In the genomic region with DNA sequence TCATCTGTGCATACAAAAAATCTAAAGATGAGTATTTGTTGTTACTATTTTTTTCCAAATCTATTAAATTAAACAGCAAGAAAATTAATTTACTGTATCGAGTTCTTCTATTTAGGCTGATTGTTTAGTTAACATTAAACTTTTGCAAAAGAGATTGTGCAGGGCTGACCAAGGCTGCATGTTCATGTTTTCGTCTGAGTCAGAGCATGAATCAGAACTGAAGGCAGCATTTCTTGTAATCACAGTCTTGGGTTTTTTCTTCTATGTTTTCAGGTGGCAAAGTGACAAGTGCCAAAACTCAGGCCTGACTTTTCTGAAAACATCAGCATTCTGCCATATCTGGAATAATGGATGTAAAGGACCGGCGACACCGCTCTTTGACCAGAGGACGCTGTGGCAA, we compare ENCODE assay signal across 21 cellular contexts.
DNase-seq lines count a peak whose midpoint lies in the region; FAIRE-seq and TF ChIP-seq lines count a peak whose summit lies in the region.
"Had no signal": no experiment of that assay in that cellular context is flagged by ENCODE, and none has a peak within 500 bp of the region (broad histone marks: within the 10 kb centered on the region; RNA-seq: fewer than 3 reads in every experiment).

No MANE protein-coding gene starts in this region.

- no peak for TF ChIP-seq CTCF in RWPE1 (conservative IDR thresholded peaks at IDR 0.05; ENCODE audit: low read depth)
- no peak for TF ChIP-seq CTCF in epithelial cell of esophagus (IDR thresholded peaks at IDR 0.05; ENCODE audit: insufficient read depth, low read depth, low read length, missing control alignments)
- no peak for TF ChIP-seq CTCF in chondrocyte (IDR thresholded peaks at IDR 0.05)
- no peak for TF ChIP-seq CTCF in kidney (IDR thresholded peaks at IDR 0.05; ENCODE audit: borderline replicate concordance, extremely low read depth, insufficient read depth)

- H3K27me3 Mint-ChIP-seq in chondrocyte (ENCODE audit: low read depth): peaks cover 1% of the 10 kb centered on the region
- H3K27me3 Mint-ChIP-seq: stimulated activated memory B cell treated with anti-CD40 and anti-IgM and Interleukin-4, amounts not matched to agents 10 μg/mL and 1 μg/mL and 100 μg/mL, for 72 hours had no signal

- intact Hi-C loops in kidney (cut with DNase I): no loop called here

- no peak overlapping the region for H3K9ac ChIP-seq in kidney (ENCODE audit: low read length in 2 of 2)

- no peak for FAIRE-seq in kidney (lab: Jason Lieb, UNC)

- H3K27ac ChIP-seq in RWPE1: no peak overlapping the region
- no peak overlapping the region for H3K27ac ChIP-seq in kidney (ENCODE audit: low read depth in 2 of 2, low read length in 2 of 2)
- H3K27ac ChIP-seq: heart right ventricle, SJSA1 had no signal

- POLR2A ChIA-PET in RWPE1 (lab: Yijun Ruan, JAX; ENCODE audit: low non-redundant PET): no interaction called here

- H3K4me3 Mint-ChIP-seq in chondrocyte (ENCODE audit: unreplicated experiment): no peak overlapping the region
- H3K4me3 Mint-ChIP-seq: activated T-cell treated with anti-CD3 and anti-CD28 coated beads, Interleukin-2, amount 50 U/mL, for 4 hours; H9; immature natural killer cell; stimulated activated memory B cell treated with anti-CD40 and anti-IgM and Interleukin-4, amounts not matched to agents 10 μg/mL and 1 μg/mL and 100 μg/mL, for 72 hours had no signal

- peaks cover 14% of the 10 kb centered on the region for H3K4me1 Mint-ChIP-seq in chondrocyte (ENCODE audit: low read depth)
- H3K4me1 Mint-ChIP-seq: immature natural killer cell; stimulated activated memory B cell treated with anti-CD40 and anti-IgM and Interleukin-4, amounts not matched to agents 10 μg/mL and 1 μg/mL and 100 μg/mL, for 72 hours had no signal

- H3K9me3 ChIP-seq in kidney (ENCODE audit: control insufficient read depth in 1 of 2, low read length in 2 of 2): no peaks in the 10 kb centered on the region
- H3K9me3 ChIP-seq: SJSA1 had no signal

- no peaks in the 10 kb centered on the region for H3K36me3 ChIP-seq in kidney (ENCODE audit: control insufficient read depth in 1 of 2, insufficient read depth in 2 of 2, low read length in 2 of 2)
- H3K36me3 ChIP-seq: heart right ventricle, SJSA1 had no signal

- H3K4me3 ChIP-seq in epithelial cell of esophagus (ENCODE audit: low read length): no peak overlapping the region
- no peak overlapping the region for H3K4me3 ChIP-seq in kidney (ENCODE audit: low read length in 2 of 2)
- H3K4me3 ChIP-seq: heart right ventricle, SJSA1 had no signal

- H3K27ac Mint-ChIP-seq in chondrocyte (ENCODE audit: unreplicated experiment): no peak overlapping the region
- H3K27ac Mint-ChIP-seq: immature natural killer cell; stimulated activated memory B cell treated with anti-CD40 and anti-IgM and Interleukin-4, amounts not matched to agents 10 μg/mL and 1 μg/mL and 100 μg/mL, for 72 hours had no signal

- DNase-seq in Daoy (ENCODE audit: low read depth) (peak; percentile 38), RWPE1 (ENCODE audit: low spot score) (peak; percentile 18), epithelial cell of esophagus (ENCODE audit: low read depth) (peak; percentile 64), non-pigmented ciliary epithelial cell (ENCODE audit: low read depth) (peak; percentile 13), chondrocyte (ENCODE audit: low spot score) (no peak), kidney (no peak), LoVo (ENCODE audit: low spot score) (no peak)
- no peak for DNase-seq in stimulated activated CD8-positive, alpha-beta memory T cell treated with anti-CD3 and anti-CD28 coated beads, Interleukin-4, amount 100 ng/mL, for 48 hours
- DNase-seq: activated naive CD4-positive, alpha-beta T cell treated with anti-CD3 and anti-CD28 coated beads, Interleukin-2, amount 50 U/mL, for 16 hours; activated T-cell treated with anti-CD3 and anti-CD28 coated beads, Interleukin-2, amount 50 U/mL, for 4 hours; H9; heart right ventricle; immature natural killer cell; NCI-H146; NCI-H82; occipital lobe; OCI-M1; stimulated activated CD4-positive, alpha-beta T cell treated with anti-CD3 and anti-CD28 coated beads, Interleukin-15, amount 100 ng/mL, for 24 hours; T-helper 9 cell had no signal

- H3K9me3 Mint-ChIP-seq in chondrocyte (ENCODE audit: low read depth): no peaks in the 10 kb centered on the region
- H3K9me3 Mint-ChIP-seq: H9 had no signal

- no peaks in the 10 kb centered on the region for H3K4me1 ChIP-seq in kidney (ENCODE audit: control insufficient read depth in 1 of 2, insufficient read depth in 1 of 2, low read depth in 1 of 2, low read length in 2 of 2)
- H3K4me1 ChIP-seq: heart right ventricle had no signal

- H3K36me3 Mint-ChIP-seq in chondrocyte (ENCODE audit: low read depth): no peaks in the 10 kb centered on the region
- H3K36me3 Mint-ChIP-seq: immature natural killer cell; stimulated activated memory B cell treated with anti-CD40 and anti-IgM and Interleukin-4, amounts not matched to agents 10 μg/mL and 1 μg/mL and 100 μg/mL, for 72 hours had no signal

- CTCF ChIA-PET in RWPE1 (lab: Yijun Ruan, JAX): interaction anchor here (0.6 kb wide), 1 partner anchor 27 kb away, joined by 3 read pairs; no protein-coding TSS in a partner anchor

Comparison
In these comparisons a context has a peak if more than half of its experiments do, and no peak if none do; other contexts are left out.
1. DNase-seq: peak in Daoy (single experiment), RWPE1 (single experiment), epithelial cell of esophagus (single experiment) and non-pigmented ciliary epithelial cell (single experiment); none in chondrocyte (single experiment), stimulated activated CD8-positive, alpha-beta memory T cell treated with anti-CD3 and anti-CD28 coated beads, Interleukin-4, amount 100 ng/mL, for 48 hours (single experiment), kidney (single experiment) and LoVo (single experiment).